Comparison of ENCODE assay signal across 33 cellular contexts in the genomic region with DNA sequence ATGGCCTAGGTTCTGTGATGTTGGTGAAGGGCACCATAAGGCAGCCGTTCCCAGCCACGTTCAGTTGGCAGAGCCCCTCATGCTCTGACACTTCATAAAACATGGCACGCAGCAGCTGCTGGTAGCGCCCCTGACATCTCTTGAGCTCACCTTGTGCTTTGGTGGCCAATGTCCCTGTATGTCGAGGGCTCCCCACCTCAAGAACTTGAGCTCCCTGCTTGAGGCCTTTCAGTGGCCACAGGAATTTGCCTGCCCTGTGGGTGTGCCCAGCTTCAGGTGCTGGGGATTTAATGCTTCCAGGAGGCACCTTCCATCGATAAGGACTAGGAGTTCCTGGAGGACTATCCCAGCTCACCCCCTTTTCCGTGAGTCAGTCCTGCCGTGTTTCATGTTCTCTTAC.
"Had no signal": no experiment of that assay in that cellular context is flagged by ENCODE, and none has a peak within 500 bp of the region (broad histone marks: within the 10 kb centered on the region; RNA-seq: fewer than 3 reads in every experiment).

No MANE protein-coding gene starts in this region.

- DNase-seq: Karpas-422, Kasumi-1, KG1, MG63, MM.1S, MV-4-11, NCI-H1048, NCI-H1092, NCI-H1092 treated with DMSO at 0.1 percent for 48 hours, NCI-H1105, NCI-H1105 treated with DMSO at 0.1 percent for 48 hours, NCI-H1417, NCI-H1417 treated with DMSO at 0.1 percent for 48 hours, NCI-H1436, NCI-H1436 treated with DMSO at 0.1 percent for 48 hours, NCI-H1694, NCI-H1694 treated with DMSO at 0.1 percent for 48 hours, NCI-H187, NCI-H187 treated with DMSO at 0.1 percent for 48 hours, NCI-H1930, NCI-H2029, NCI-H2029 treated with DMSO at 0.1 percent for 48 hours, NCI-H2081, NCI-H2081 treated with DMSO at 0.1 percent for 48 hours, NCI-H2107, NCI-H2171, NCI-H226, NCI-H345, NCI-H446, NCI-H446 treated with DMSO at 0.1 percent for 48 hours, NCI-H510A, NCI-H510A treated with DMSO at 0.1 percent for 48 hours had no signal

- H3K36me3 ChIP-seq: MG63 had no signal

- H3K27me3 ChIP-seq: MG63 had no signal

- H3K4me3 ChIP-seq: MG63 had no signal

- H3K27ac ChIP-seq: KMS-11 had no signal

- H3K9ac ChIP-seq: KMS-11 had no signal

- H3K4me2 ChIP-seq: KMS-11 had no signal

- H3K9me3 ChIP-seq: MG63 had no signal
